ENCODE assay signal across 1 cellular context in the genomic region with DNA sequence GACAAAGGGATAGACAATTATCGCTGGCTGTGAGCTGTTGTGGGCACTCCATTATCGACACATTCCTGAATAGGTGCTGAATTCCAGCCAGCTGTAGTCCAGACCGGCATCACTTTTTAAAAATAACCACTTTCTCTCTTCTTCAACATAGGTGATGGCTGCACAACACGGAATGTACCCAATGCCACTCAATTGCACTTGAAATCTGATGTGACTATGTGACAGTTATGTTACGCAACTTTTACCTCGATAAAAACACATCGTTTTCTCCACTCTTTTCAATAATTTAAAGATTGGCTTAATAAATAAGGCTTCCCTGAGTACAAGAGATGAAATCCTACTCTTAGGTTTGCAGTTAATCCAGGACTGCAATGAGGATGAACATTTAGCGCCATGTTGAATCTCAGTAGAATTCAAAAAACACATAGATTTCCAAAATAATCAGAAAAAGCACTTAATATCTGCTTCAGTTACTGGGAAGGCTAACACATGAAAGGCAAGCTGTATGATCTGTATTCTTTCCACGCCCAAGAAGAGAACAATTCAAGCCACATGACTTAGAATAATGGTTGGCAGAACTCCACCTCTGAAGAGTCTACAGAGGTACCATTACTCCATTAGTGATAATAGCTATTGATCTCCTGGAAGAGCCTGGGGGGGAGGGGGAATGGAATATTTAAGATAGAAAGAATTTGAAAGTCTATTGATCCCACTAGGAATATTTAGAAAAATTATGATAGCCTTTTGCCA.
TF ChIP-seq lines count a peak whose summit lies in the region.

No MANE protein-coding gene starts in this region.

TF ChIP-seq in GM12878, 131 proteins besides CTCF, POLR2A, EP300 and RAD21:
- TF ChIP-seq RFX5 (IDR thresholded peaks at IDR 0.05; ENCODE audit: low read depth, low read length) (no peak), IKZF2 (IDR thresholded peaks at IDR 0.05) (no peak), SREBF2 (IDR thresholded peaks at IDR 0.05; ENCODE audit: low read length) (no peak), TCF3 (IDR thresholded peaks at IDR 0.05; ENCODE audit: borderline replicate concordance, insufficient read depth, low read depth, low read length) (no peak), BACH1 (IDR thresholded peaks at IDR 0.05; ENCODE audit: borderline replicate concordance) (no peak), POLR2AphosphoS5 (IDR thresholded peaks at IDR 0.05; ENCODE audit: low read length) (peak; percentile 28; the same call in 1 of the 2 replicates), HDGF (IDR thresholded peaks at IDR 0.05) (no peak), NR2C2 (IDR thresholded peaks at IDR 0.05; ENCODE audit: borderline replicate concordance, control insufficient read depth, insufficient read length, low read depth) (no peak), IKZF1 (conservative IDR thresholded peaks at IDR 0.05) (no peak), NFYA (IDR thresholded peaks at IDR 0.05; ENCODE audit: borderline replicate concordance, low read depth, low read length) (no peak)
- TF ChIP-seq, protein P1, sequence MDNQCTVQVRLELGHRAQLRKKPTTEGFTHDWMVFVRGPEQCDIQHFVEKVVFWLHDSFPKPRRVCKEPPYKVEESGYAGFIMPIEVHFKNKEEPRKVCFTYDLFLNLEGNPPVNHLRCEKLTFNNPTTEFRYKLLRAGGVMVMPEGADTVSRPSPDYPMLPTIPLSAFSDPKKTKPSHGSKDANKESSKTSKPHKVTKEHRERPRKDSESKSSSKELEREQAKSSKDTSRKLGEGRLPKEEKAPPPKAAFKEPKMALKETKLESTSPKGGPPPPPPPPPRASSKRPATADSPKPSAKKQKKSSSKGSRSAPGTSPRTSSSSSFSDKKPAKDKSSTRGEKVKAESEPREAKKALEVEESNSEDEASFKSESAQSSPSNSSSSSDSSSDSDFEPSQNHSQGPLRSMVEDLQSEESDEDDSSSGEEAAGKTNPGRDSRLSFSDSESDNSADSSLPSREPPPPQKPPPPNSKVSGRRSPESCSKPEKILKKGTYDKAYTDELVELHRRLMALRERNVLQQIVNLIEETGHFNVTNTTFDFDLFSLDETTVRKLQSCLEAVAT (IDR thresholded peaks at IDR 0.05), result peak; percentile 96
